Comparison of ENCODE assay signal across 9 cellular contexts in the genomic region with DNA sequence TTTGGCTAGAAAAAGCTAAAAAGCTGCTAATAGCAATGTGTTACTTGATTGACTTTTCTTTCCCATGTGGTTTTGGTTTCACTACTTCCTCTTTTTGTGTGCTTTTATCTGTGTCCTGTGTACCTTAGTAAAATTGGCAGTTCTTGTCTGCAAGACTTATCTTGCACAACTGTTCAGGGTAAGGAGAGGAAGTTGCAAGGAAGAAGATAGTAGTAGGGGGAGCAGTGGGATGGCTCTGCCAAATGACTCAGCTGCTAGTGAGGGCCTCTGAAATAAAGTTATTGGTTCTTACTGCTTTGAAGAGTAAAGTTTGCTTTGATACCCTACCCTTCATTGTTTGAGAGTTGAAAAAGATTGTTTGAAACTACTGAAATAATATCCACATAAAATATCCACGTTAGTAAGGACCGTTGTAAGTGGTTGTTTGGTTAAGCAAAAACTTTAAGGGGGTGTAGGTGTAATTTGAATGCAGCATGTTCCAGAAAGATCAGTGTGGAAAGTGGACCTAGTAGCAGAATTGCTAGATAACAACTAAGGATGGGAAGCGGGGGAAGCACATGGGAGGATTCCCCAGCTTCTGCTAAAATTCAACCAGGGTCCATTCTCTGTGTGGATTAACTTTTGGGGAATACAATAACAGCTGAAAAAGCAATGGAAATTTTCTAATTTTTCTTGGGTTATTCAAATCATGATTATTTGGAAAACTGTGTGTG.
DNase-seq lines count a peak whose midpoint lies in the region; ATAC-seq lines count a peak whose summit lies in the region.
"Had no signal": no experiment of that assay in that cellular context is flagged by ENCODE, and none has a peak within 500 bp of the region (broad histone marks: within the 10 kb centered on the region; RNA-seq: fewer than 3 reads in every experiment).

No MANE protein-coding gene starts in this region.

- DNase-seq in activated naive CD8-positive, alpha-beta T cell treated with anti-CD3 and anti-CD28 coated beads, Interleukin-2, amount 10 ng/mL, durations not matched to agents 7 days and 5 days: no peak
- DNase-seq in activated naive CD8-positive, alpha-beta T cell treated with anti-CD3 and anti-CD28 coated beads for 36 hours: no peak
- DNase-seq in activated naive CD8-positive, alpha-beta T cell treated with anti-CD3 and anti-CD28 coated beads, Interleukin-2, amount 50 U/mL, for 24 hours: no peak
- no peak for DNase-seq in naive thymus-derived CD4-positive, alpha-beta T cell
- DNase-seq in HuH-7.5 (ENCODE audit: low spot score) (no peak), epidermal melanocyte (ENCODE audit: insufficient read length, low spot score) (no peak), NCI-H524 (lab: John Stamatoyannopoulos, UW) (no peak)

- H3K9me3 ChIP-seq in naive thymus-derived CD4-positive, alpha-beta T cell (ENCODE audit: control insufficient read depth in 2 of 3, low read length in 3 of 3): no peaks in the 10 kb centered on the region
- H3K9me3 ChIP-seq: ovary had no signal

- CTCF ChIA-PET in naive thymus-derived CD4-positive, alpha-beta T cell (lab: Charles Lee): no interaction called here

- H3K36me3 ChIP-seq in naive thymus-derived CD4-positive, alpha-beta T cell (ENCODE audit: control insufficient read depth in 2 of 3, insufficient read depth in 3 of 3, low read length in 3 of 3): no peaks in the 10 kb centered on the region
- H3K36me3 ChIP-seq: ovary had no signal

- H3K4me3 ChIP-seq in naive thymus-derived CD4-positive, alpha-beta T cell (ENCODE audit: low read length): no peak overlapping the region
- H3K4me3 ChIP-seq: ovary had no signal

- POLR2A ChIA-PET in activated naive CD8-positive, alpha-beta T cell treated with anti-CD3 and anti-CD28 coated beads, Interleukin-2, amount 10 ng/mL, durations not matched to agents 7 days and 5 days (lab: Charles Lee): no interaction called here
- POLR2A ChIA-PET in naive thymus-derived CD4-positive, alpha-beta T cell (lab: Charles Lee): no interaction called here

- intact Hi-C loops in naive thymus-derived CD4-positive, alpha-beta T cell (cut with micrococcal nuclease): no loop called here

- H3K9me3 Mint-ChIP-seq in activated naive CD8-positive, alpha-beta T cell treated with anti-CD3 and anti-CD28 coated beads, Interleukin-2, amount 10 ng/mL, durations not matched to agents 7 days and 5 days: no peaks in the 10 kb centered on the region
- H3K9me3 Mint-ChIP-seq in activated naive CD8-positive, alpha-beta T cell treated with anti-CD3 and anti-CD28 coated beads for 36 hours: no peaks in the 10 kb centered on the region
- H3K9me3 Mint-ChIP-seq in activated naive CD8-positive, alpha-beta T cell treated with anti-CD3 and anti-CD28 coated beads, Interleukin-2, amount 50 U/mL, for 24 hours: no peaks in the 10 kb centered on the region
- H3K9me3 Mint-ChIP-seq in naive thymus-derived CD4-positive, alpha-beta T cell: no peaks in the 10 kb centered on the region

- peak overlapping the region; percentile 6 for H3K27ac Mint-ChIP-seq in activated naive CD8-positive, alpha-beta T cell treated with anti-CD3 and anti-CD28 coated beads, Interleukin-2, amount 10 ng/mL, durations not matched to agents 7 days and 5 days
- H3K27ac Mint-ChIP-seq in activated naive CD8-positive, alpha-beta T cell treated with anti-CD3 and anti-CD28 coated beads for 36 hours: no peak overlapping the region
- H3K27ac Mint-ChIP-seq in activated naive CD8-positive, alpha-beta T cell treated with anti-CD3 and anti-CD28 coated beads, Interleukin-2, amount 50 U/mL, for 24 hours: no peak overlapping the region
- H3K27ac Mint-ChIP-seq in naive thymus-derived CD4-positive, alpha-beta T cell: peak overlapping the region in 6 of 9 donors; percentile 3 to 43 (median 28)

- ATAC-seq in activated naive CD8-positive, alpha-beta T cell treated with anti-CD3 and anti-CD28 coated beads, Interleukin-2, amount 10 ng/mL, durations not matched to agents 7 days and 5 days (ENCODE audit: low read depth): peak; percentile 74
- peak; percentile 88 for ATAC-seq in HG03520 (IDR thresholded peaks at IDR 0.05; ENCODE audit: unreplicated experiment)
- ATAC-seq in activated naive CD8-positive, alpha-beta T cell treated with anti-CD3 and anti-CD28 coated beads, Interleukin-2, amount 50 U/mL, for 24 hours: peak; percentile 46
- ATAC-seq in naive thymus-derived CD4-positive, alpha-beta T cell: peak; percentile 90

- peaks cover 17% of the 10 kb centered on the region for H3K4me1 Mint-ChIP-seq in activated naive CD8-positive, alpha-beta T cell treated with anti-CD3 and anti-CD28 coated beads, Interleukin-2, amount 10 ng/mL, durations not matched to agents 7 days and 5 days
- peaks cover 12% of the 10 kb centered on the region for H3K4me1 Mint-ChIP-seq in activated naive CD8-positive, alpha-beta T cell treated with anti-CD3 and anti-CD28 coated beads for 36 hours
- peaks cover 15% of the 10 kb centered on the region for H3K4me1 Mint-ChIP-seq in activated naive CD8-positive, alpha-beta T cell treated with anti-CD3 and anti-CD28 coated beads, Interleukin-2, amount 50 U/mL, for 24 hours
- peaks cover 13 to 20% (median 14%) of the 10 kb centered on the region in 7 donors for H3K4me1 Mint-ChIP-seq in naive thymus-derived CD4-positive, alpha-beta T cell

- H3K27ac ChIP-seq in naive thymus-derived CD4-positive, alpha-beta T cell (ENCODE audit: low read depth, low read length): no peak overlapping the region
- H3K27ac ChIP-seq: ovary had no signal

- no peaks in the 10 kb centered on the region for H3K27me3 ChIP-seq in naive thymus-derived CD4-positive, alpha-beta T cell (ENCODE audit: control insufficient read depth in 2 of 2, insufficient read depth in 2 of 2, low read length in 2 of 2)
- H3K27me3 ChIP-seq: ovary had no signal

- H3K27me3 Mint-ChIP-seq in activated naive CD8-positive, alpha-beta T cell treated with anti-CD3 and anti-CD28 coated beads, Interleukin-2, amount 10 ng/mL, durations not matched to agents 7 days and 5 days: no peaks in the 10 kb centered on the region
- no peaks in the 10 kb centered on the region for H3K27me3 Mint-ChIP-seq in activated naive CD8-positive, alpha-beta T cell treated with anti-CD3 and anti-CD28 coated beads for 36 hours
- no peaks in the 10 kb centered on the region for H3K27me3 Mint-ChIP-seq in activated naive CD8-positive, alpha-beta T cell treated with anti-CD3 and anti-CD28 coated beads, Interleukin-2, amount 50 U/mL, for 24 hours
- H3K27me3 Mint-ChIP-seq in naive thymus-derived CD4-positive, alpha-beta T cell: no peaks in the 10 kb centered on the region

- H3K4me3 Mint-ChIP-seq in activated naive CD8-positive, alpha-beta T cell treated with anti-CD3 and anti-CD28 coated beads, Interleukin-2, amount 10 ng/mL, durations not matched to agents 7 days and 5 days: peak overlapping the region; percentile 27
- no peak overlapping the region for H3K4me3 Mint-ChIP-seq in activated naive CD8-positive, alpha-beta T cell treated with anti-CD3 and anti-CD28 coated beads for 36 hours
- no peak overlapping the region for H3K4me3 Mint-ChIP-seq in activated naive CD8-positive, alpha-beta T cell treated with anti-CD3 and anti-CD28 coated beads, Interleukin-2, amount 50 U/mL, for 24 hours
- no peak overlapping the region for H3K4me3 Mint-ChIP-seq in naive thymus-derived CD4-positive, alpha-beta T cell

- no peaks in the 10 kb centered on the region for H3K36me3 Mint-ChIP-seq in activated naive CD8-positive, alpha-beta T cell treated with anti-CD3 and anti-CD28 coated beads, Interleukin-2, amount 10 ng/mL, durations not matched to agents 7 days and 5 days
- H3K36me3 Mint-ChIP-seq in activated naive CD8-positive, alpha-beta T cell treated with anti-CD3 and anti-CD28 coated beads for 36 hours: peaks cover 1% of the 10 kb centered on the region
- H3K36me3 Mint-ChIP-seq in activated naive CD8-positive, alpha-beta T cell treated with anti-CD3 and anti-CD28 coated beads, Interleukin-2, amount 50 U/mL, for 24 hours (ENCODE audit: low read depth): peaks cover 8% of the 10 kb centered on the region
- H3K36me3 Mint-ChIP-seq in naive thymus-derived CD4-positive, alpha-beta T cell: peaks cover 0 to 17% (median 2%) of the 10 kb centered on the region in 5 donors

- H3K4me1 ChIP-seq in naive thymus-derived CD4-positive, alpha-beta T cell (ENCODE audit: control insufficient read depth in 2 of 2, insufficient read depth in 2 of 2, low read length in 2 of 2): peaks cover 0 to 4% of the 10 kb centered on the region in 2 donors

Comparison
In these comparisons a context has a peak if more than half of its experiments do, and no peak if none do; other contexts are left out.
1. H3K27ac Mint-ChIP-seq: peak in activated naive CD8-positive, alpha-beta T cell treated with anti-CD3 and anti-CD28 coated beads, Interleukin-2, amount 10 ng/mL, durations not matched to agents 7 days and 5 days (single experiment) and naive thymus-derived CD4-positive, alpha-beta T cell (6 of 9); none in activated naive CD8-positive, alpha-beta T cell treated with anti-CD3 and anti-CD28 coated beads for 36 hours (single experiment) and activated naive CD8-positive, alpha-beta T cell treated with anti-CD3 and anti-CD28 coated beads, Interleukin-2, amount 50 U/mL, for 24 hours (single experiment).
2. Peak in every context shown above with its lines, with median percentiles within 50 percentile points of each other: ATAC-seq.